In the genomic region with DNA sequence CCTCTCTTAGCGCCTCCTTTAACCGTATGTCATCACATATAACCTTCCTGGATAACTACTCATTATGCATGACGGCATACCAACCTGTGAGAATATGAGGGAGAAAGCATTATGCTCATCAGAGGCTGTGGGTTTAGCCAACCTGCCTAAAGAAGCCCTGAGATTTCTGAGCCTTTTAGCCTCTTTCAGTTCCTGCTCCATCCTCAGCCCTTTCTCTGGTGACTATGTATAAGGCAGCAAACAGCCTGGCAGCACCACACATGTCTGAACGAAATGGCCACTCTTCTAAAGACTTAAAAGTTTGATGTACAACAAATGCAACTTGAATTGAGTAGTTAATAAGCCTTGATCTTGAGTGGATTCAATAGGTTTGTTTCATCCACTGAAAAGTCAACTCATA, we compare ENCODE assay signal across 17 cellular contexts.
"Had no signal": no experiment of that assay in that cellular context is flagged by ENCODE, and none has a peak within 500 bp of the region (broad histone marks: within the 10 kb centered on the region; RNA-seq: fewer than 3 reads in every experiment).

No MANE protein-coding gene starts in this region.

- H3K4me1 Mint-ChIP-seq: naive thymus-derived CD4-positive, alpha-beta T cell had no signal

- H3K9me3 ChIP-seq: ovary had no signal

- H3K27ac ChIP-seq: foreskin keratinocyte, ovary had no signal

- H3K4me3 Mint-ChIP-seq: effector memory CD8-positive, alpha-beta T cell; naive thymus-derived CD4-positive, alpha-beta T cell had no signal

- H3K4me1 ChIP-seq: foreskin keratinocyte had no signal

- FAIRE-seq: kidney, urothelium cell line had no signal

- H3K4me2 ChIP-seq: smooth muscle cell had no signal

- H3K27me3 Mint-ChIP-seq: effector memory CD8-positive, alpha-beta T cell; naive thymus-derived CD4-positive, alpha-beta T cell; progenitor cell of endocrine pancreas had no signal

- H3K27me3 ChIP-seq: foreskin keratinocyte, ovary had no signal

- H3K27ac Mint-ChIP-seq: effector memory CD8-positive, alpha-beta T cell; naive thymus-derived CD4-positive, alpha-beta T cell had no signal

- DNase-seq: cortex of kidney; dorsolateral prefrontal cortex; effector memory CD8-positive, alpha-beta T cell; erythroblast; foreskin keratinocyte; kidney; left cardiac atrium; left ventricle myocardium superior; naive thymus-derived CD4-positive, alpha-beta T cell; ovary; right cardiac atrium; stimulated activated CD4-positive, alpha-beta T cell treated with anti-CD3 and anti-CD28 coated beads, Interleukin-2, amount 100 ng/mL, for 48 hours; stimulated activated naive CD4-positive, alpha-beta T cell treated with Interleukin-2 at 50 U/mL for 16 hours; trophoblast cell had no signal

- H3K36me3 ChIP-seq: ovary had no signal

- H3K36me3 Mint-ChIP-seq: naive thymus-derived CD4-positive, alpha-beta T cell had no signal

- H3K4me3 ChIP-seq: ovary, smooth muscle cell had no signal
